Comparison of ENCODE assay signal across 1 cellular context in the genomic region with DNA sequence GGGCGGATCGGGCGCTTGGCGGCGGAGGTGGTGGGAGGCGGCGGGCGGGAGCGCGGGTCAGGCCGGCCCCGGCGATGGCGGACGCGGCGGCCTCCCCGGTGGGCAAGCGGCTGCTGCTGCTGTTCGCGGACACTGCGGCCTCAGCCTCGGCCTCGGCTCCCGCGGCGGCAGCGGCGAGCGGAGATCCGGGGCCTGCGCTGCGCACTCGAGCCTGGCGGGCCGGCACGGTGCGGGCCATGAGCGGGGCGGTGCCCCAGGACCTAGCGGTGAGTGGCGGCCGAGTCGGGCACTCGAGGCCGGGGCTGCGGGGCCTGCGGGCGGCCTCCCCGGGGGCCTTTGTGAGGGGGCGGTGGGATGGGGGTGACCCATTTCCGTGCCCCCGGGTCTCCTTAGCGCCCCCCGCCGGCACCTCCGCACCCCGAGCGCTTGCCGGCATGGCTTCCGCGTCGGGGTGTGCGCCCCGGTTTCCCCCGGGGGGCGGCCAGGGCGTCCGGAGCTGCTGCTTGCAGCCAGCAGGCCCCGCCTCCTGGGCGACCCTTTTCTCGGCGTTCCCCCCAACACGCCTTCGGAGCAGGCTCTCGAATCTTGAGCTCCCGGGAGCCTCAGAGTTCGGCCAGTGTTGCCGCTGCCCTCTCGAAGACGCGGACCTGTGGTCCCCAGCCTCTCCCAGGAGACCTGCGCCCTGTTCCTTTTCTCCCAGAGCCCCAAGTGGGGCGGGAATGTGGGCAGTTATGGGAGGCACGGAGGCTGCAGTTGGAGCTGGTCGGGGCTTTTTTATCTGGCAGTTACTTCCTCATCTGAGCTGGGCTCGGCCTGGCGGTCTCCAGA.
A peak's percentile ranks its signal among the peaks of the same experiment; 100 is the strongest.
TF ChIP-seq lines count a peak whose summit lies in the region.

No MANE protein-coding gene starts in this region.

TF ChIP-seq in HepG2, 621 proteins besides CTCF, POLR2A, EP300 and RAD21 (continued from another document and continues in another):
- TF ChIP-seq, protein P1, sequence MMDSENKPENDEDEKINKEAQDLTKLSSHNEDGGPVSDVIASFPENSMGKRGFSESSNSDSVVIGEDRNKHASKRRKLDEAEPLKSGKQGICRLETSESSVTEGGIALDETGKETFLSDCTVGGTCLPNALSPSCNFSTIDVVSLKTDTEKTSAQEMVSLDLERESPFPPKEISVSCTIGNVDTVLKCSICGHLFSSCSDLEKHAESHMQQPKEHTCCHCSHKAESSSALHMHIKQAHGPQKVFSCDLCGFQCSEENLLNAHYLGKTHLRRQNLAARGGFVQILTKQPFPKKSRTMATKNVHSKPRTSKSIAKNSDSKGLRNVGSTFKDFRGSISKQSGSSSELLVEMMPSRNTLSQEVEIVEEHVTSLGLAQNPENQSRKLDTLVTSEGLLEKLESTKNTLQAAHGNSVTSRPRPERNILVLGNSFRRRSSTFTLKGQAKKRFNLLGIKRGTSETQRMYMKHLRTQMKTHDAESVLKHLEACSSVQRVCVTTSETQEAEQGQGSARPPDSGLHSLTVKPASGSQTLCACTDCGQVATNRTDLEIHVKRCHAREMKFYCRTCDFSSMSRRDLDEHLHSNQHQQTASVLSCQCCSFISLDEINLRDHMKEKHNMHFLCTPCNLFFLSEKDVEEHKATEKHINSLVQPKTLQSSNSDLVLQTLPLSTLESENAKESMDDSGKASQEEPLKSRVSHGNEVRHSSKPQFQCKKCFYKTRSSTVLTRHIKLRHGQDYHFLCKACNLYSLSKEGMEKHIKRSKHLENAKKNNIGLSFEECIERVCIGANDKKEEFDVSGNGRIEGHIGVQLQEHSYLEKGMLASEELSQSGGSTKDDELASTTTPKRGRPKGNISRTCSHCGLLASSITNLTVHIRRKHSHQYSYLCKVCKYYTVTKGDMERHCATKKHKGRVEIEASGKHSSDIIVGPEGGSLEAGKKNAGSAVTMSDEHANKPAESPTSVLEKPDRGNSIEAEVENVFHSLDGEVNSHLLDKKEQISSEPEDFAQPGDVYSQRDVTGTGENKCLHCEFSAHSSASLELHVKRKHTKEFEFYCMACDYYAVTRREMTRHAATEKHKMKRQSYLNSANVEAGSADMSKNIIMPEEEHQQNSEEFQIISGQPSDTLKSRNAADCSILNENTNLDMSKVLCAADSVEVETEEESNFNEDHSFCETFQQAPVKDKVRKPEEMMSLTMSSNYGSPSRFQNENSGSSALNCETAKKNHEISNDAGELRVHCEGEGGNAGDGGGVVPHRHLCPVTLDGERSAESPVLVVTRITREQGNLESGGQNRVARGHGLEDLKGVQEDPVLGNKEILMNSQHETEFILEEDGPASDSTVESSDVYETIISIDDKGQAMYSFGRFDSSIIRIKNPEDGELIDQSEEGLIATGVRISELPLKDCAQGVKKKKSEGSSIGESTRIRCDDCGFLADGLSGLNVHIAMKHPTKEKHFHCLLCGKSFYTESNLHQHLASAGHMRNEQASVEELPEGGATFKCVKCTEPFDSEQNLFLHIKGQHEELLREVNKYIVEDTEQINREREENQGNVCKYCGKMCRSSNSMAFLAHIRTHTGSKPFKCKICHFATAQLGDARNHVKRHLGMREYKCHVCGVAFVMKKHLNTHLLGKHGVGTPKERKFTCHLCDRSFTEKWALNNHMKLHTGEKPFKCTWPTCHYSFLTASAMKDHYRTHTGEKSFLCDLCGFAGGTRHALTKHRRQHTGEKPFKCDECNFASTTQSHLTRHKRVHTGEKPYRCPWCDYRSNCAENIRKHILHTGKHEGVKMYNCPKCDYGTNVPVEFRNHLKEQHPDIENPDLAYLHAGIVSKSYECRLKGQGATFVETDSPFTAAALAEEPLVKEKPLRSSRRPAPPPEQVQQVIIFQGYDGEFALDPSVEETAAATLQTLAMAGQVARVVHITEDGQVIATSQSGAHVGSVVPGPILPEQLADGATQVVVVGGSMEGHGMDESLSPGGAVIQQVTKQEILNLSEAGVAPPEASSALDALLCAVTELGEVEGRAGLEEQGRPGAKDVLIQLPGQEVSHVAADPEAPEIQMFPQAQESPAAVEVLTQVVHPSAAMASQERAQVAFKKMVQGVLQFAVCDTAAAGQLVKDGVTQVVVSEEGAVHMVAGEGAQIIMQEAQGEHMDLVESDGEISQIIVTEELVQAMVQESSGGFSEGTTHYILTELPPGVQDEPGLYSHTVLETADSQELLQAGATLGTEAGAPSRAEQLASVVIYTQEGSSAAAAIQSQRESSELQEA (CRISPR knock-in tag; IDR thresholded peaks at IDR 0.05; ENCODE audit: not compliant biosample characterization) = no peak
- TF ChIP-seq ZNF616 (CRISPR knock-in tag; IDR thresholded peaks at IDR 0.05; ENCODE audit: low read depth) = no peak; the same call in 1 of the 2 replicates
- TF ChIP-seq ZZZ3 (CRISPR knock-in tag; IDR thresholded peaks at IDR 0.05; ENCODE audit: borderline replicate concordance) = no peak
- no peak for TF ChIP-seq ZNF619 (CRISPR knock-in tag; IDR thresholded peaks at IDR 0.05)
- TF ChIP-seq ZNF331 (CRISPR knock-in tag; IDR thresholded peaks at IDR 0.05) = no peak
- TF ChIP-seq KLF13 (CRISPR knock-in tag; IDR thresholded peaks at IDR 0.05) = no peak
- no peak for TF ChIP-seq STAT5B (CRISPR knock-in tag; IDR thresholded peaks at IDR 0.05)
- 0 out of 2 replicates have a peak, but pooled peaks have one; percentile 51 for TF ChIP-seq ZNF605 (CRISPR knock-in tag; IDR thresholded peaks at IDR 0.05)
- peak; percentile 60 for TF ChIP-seq ASH2L (IDR thresholded peaks at IDR 0.05; ENCODE audit: insufficient read length, low read depth, low read length)
- TF ChIP-seq ZNF776 (CRISPR knock-in tag; IDR thresholded peaks at IDR 0.05) = no peak
- TF ChIP-seq, protein P2, sequence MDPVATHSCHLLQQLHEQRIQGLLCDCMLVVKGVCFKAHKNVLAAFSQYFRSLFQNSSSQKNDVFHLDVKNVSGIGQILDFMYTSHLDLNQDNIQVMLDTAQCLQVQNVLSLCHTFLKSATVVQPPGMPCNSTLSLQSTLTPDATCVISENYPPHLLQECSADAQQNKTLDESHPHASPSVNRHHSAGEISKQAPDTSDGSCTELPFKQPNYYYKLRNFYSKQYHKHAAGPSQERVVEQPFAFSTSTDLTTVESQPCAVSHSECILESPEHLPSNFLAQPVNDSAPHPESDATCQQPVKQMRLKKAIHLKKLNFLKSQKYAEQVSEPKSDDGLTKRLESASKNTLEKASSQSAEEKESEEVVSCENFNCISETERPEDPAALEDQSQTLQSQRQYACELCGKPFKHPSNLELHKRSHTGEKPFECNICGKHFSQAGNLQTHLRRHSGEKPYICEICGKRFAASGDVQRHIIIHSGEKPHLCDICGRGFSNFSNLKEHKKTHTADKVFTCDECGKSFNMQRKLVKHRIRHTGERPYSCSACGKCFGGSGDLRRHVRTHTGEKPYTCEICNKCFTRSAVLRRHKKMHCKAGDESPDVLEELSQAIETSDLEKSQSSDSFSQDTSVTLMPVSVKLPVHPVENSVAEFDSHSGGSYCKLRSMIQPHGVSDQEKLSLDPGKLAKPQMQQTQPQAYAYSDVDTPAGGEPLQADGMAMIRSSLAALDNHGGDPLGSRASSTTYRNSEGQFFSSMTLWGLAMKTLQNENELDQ (CRISPR knock-in tag; IDR thresholded peaks at IDR 0.05; ENCODE audit: borderline replicate concordance) = no peak
- peak; percentile 46; the same call in 1 of the 2 replicates for TF ChIP-seq RXRA (CRISPR knock-in tag; IDR thresholded peaks at IDR 0.05)
- peak; percentile 53; the same call in 1 of the 2 replicates for TF ChIP-seq ZBTB38 (CRISPR knock-in tag; IDR thresholded peaks at IDR 0.05)
- TF ChIP-seq, protein P3, sequence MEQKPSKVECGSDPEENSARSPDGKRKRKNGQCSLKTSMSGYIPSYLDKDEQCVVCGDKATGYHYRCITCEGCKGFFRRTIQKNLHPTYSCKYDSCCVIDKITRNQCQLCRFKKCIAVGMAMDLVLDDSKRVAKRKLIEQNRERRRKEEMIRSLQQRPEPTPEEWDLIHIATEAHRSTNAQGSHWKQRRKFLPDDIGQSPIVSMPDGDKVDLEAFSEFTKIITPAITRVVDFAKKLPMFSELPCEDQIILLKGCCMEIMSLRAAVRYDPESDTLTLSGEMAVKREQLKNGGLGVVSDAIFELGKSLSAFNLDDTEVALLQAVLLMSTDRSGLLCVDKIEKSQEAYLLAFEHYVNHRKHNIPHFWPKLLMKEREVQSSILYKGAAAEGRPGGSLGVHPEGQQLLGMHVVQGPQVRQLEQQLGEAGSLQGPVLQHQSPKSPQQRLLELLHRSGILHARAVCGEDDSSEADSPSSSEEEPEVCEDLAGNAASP (CRISPR knock-in tag; IDR thresholded peaks at IDR 0.05; ENCODE audit: borderline replicate concordance) = no peak
- TF ChIP-seq ZNF773 (CRISPR knock-in tag; IDR thresholded peaks at IDR 0.05; ENCODE audit: borderline replicate concordance) = no peak; the same call in 1 of the 2 replicates
- TF ChIP-seq, protein P4, sequence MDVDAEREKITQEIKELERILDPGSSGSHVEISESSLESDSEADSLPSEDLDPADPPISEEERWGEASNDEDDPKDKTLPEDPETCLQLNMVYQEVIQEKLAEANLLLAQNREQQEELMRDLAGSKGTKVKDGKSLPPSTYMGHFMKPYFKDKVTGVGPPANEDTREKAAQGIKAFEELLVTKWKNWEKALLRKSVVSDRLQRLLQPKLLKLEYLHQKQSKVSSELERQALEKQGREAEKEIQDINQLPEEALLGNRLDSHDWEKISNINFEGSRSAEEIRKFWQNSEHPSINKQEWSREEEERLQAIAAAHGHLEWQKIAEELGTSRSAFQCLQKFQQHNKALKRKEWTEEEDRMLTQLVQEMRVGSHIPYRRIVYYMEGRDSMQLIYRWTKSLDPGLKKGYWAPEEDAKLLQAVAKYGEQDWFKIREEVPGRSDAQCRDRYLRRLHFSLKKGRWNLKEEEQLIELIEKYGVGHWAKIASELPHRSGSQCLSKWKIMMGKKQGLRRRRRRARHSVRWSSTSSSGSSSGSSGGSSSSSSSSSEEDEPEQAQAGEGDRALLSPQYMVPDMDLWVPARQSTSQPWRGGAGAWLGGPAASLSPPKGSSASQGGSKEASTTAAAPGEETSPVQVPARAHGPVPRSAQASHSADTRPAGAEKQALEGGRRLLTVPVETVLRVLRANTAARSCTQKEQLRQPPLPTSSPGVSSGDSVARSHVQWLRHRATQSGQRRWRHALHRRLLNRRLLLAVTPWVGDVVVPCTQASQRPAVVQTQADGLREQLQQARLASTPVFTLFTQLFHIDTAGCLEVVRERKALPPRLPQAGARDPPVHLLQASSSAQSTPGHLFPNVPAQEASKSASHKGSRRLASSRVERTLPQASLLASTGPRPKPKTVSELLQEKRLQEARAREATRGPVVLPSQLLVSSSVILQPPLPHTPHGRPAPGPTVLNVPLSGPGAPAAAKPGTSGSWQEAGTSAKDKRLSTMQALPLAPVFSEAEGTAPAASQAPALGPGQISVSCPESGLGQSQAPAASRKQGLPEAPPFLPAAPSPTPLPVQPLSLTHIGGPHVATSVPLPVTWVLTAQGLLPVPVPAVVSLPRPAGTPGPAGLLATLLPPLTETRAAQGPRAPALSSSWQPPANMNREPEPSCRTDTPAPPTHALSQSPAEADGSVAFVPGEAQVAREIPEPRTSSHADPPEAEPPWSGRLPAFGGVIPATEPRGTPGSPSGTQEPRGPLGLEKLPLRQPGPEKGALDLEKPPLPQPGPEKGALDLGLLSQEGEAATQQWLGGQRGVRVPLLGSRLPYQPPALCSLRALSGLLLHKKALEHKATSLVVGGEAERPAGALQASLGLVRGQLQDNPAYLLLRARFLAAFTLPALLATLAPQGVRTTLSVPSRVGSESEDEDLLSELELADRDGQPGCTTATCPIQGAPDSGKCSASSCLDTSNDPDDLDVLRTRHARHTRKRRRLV (CRISPR knock-in tag; IDR thresholded peaks at IDR 0.05) = no peak
- TF ChIP-seq, protein P5, sequence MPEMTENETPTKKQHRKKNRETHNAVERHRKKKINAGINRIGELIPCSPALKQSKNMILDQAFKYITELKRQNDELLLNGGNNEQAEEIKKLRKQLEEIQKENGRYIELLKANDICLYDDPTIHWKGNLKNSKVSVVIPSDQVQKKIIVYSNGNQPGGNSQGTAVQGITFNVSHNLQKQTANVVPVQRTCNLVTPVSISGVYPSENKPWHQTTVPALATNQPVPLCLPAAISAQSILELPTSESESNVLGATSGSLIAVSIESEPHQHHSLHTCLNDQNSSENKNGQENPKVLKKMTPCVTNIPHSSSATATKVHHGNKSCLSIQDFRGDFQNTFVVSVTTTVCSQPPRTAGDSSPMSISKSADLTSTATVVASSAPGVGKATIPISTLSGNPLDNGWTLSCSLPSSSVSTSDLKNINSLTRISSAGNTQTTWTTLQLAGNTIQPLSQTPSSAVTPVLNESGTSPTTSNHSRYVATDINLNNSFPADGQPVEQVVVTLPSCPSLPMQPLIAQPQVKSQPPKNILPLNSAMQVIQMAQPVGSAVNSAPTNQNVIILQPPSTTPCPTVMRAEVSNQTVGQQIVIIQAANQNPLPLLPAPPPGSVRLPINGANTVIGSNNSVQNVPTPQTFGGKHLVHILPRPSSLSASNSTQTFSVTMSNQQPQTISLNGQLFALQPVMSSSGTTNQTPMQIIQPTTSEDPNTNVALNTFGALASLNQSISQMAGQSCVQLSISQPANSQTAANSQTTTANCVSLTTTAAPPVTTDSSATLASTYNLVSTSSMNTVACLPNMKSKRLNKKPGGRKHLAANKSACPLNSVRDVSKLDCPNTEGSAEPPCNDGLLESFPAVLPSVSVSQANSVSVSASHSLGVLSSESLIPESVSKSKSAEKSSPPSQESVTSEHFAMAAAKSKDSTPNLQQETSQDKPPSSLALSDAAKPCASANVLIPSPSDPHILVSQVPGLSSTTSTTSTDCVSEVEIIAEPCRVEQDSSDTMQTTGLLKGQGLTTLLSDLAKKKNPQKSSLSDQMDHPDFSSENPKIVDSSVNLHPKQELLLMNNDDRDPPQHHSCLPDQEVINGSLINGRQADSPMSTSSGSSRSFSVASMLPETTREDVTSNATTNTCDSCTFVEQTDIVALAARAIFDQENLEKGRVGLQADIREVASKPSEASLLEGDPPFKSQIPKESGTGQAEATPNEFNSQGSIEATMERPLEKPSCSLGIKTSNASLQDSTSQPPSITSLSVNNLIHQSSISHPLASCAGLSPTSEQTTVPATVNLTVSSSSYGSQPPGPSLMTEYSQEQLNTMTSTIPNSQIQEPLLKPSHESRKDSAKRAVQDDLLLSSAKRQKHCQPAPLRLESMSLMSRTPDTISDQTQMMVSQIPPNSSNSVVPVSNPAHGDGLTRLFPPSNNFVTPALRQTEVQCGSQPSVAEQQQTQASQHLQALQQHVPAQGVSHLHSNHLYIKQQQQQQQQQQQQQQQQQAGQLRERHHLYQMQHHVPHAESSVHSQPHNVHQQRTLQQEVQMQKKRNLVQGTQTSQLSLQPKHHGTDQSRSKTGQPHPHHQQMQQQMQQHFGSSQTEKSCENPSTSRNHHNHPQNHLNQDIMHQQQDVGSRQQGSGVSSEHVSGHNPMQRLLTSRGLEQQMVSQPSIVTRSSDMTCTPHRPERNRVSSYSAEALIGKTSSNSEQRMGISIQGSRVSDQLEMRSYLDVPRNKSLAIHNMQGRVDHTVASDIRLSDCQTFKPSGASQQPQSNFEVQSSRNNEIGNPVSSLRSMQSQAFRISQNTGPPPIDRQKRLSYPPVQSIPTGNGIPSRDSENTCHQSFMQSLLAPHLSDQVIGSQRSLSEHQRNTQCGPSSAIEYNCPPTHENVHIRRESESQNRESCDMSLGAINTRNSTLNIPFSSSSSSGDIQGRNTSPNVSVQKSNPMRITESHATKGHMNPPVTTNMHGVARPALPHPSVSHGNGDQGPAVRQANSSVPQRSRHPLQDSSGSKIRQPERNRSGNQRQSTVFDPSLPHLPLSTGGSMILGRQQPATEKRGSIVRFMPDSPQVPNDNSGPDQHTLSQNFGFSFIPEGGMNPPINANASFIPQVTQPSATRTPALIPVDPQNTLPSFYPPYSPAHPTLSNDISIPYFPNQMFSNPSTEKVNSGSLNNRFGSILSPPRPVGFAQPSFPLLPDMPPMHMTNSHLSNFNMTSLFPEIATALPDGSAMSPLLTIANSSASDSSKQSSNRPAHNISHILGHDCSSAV (CRISPR knock-in tag; IDR thresholded peaks at IDR 0.05; ENCODE audit: borderline replicate concordance) = no peak
- no peak for TF ChIP-seq ZNF790 (CRISPR knock-in tag; IDR thresholded peaks at IDR 0.05; ENCODE audit: borderline replicate concordance)
- TF ChIP-seq ZFAT (CRISPR knock-in tag; conservative IDR thresholded peaks at IDR 0.05) = no peak; the same call in 1 of the 2 replicates
- TF ChIP-seq ZNF660 (CRISPR knock-in tag; IDR thresholded peaks at IDR 0.05; ENCODE audit: borderline replicate concordance, low read depth) = no peak
- TF ChIP-seq, protein P6, sequence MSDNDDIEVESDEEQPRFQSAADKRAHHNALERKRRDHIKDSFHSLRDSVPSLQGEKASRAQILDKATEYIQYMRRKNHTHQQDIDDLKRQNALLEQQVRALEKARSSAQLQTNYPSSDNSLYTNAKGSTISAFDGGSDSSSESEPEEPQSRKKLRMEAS (IDR thresholded peaks at IDR 0.05) = peak; percentile 22; the same call in 1 of the 2 replicates
